Comparison of ENCODE assay signal across 19 cellular contexts in the genomic region with DNA sequence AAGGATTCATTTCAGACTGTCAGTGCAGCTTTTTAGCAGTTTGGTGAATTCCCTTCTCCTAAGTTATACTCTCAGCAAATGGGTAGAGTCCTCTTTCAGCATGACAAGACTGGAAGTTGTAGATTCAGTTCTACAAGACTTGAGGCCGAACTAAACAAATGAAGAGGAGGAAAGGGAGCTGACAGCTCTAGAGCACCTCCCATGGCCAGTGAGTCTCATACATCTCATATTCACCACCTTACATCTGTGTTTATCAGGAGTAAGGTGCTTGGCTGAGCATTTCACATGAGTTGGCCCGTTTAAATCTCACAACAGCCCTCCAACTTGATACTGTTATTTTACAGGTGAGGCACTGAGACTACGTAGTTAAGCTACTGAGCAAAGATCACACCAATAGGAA. TPM values are rescaled to one million over a fixed set of nuclear protein-coding genes. Genes with fewer than 3 reads are reported as not detected.
DNase-seq lines count a peak whose midpoint lies in the region; TF ChIP-seq lines count a peak whose summit lies in the region.
"Had no signal": no experiment of that assay in that cellular context is flagged by ENCODE, and none has a peak within 500 bp of the region (broad histone marks: within the 10 kb centered on the region; RNA-seq: fewer than 3 reads in every experiment).

No MANE protein-coding gene starts in this region.

- no peak overlapping the region for H3K14ac ChIP-seq in H9 (ENCODE audit: insufficient read depth, low read length)

- H3T11ph ChIP-seq in H9 (ENCODE audit: low read length) = no peak overlapping the region

- H3K27me3 ChIP-seq in H9 (ENCODE audit: insufficient read depth, low read length) = no peaks in the 10 kb centered on the region

- no peaks in the 10 kb centered on the region for H3K4me1 ChIP-seq in H9 (ENCODE audit: insufficient read depth, low read length)
- H3K4me1 ChIP-seq: HAP-1 had no signal

- no peak overlapping the region for H3K23ac ChIP-seq in H9 (ENCODE audit: insufficient read length, low read depth, low read length)

- no peak overlapping the region for H2BK120ac ChIP-seq in H9 (ENCODE audit: low read depth, low read length, poor library complexity, severe bottlenecking)

- H4K20me1 ChIP-seq in H9 (ENCODE audit: control insufficient read depth, insufficient read depth, insufficient read length) = no peaks in the 10 kb centered on the region

- in situ Hi-C loops in SK-MEL-5 (cut with HindIII; ENCODE audit: low pct_unique_long_range_greater_than_20kb, low sequenced_read_pairs) = no loop called here

- no peak overlapping the region for H3K9ac ChIP-seq in H9 (ENCODE audit: extremely low read depth, insufficient read length, low read length)

- no peak overlapping the region for H2BK5ac ChIP-seq in H9 (ENCODE audit: insufficient read length, low read length)

- H4K91ac ChIP-seq in H9 (ENCODE audit: insufficient read length, low read depth, low read length) = no peak overlapping the region

- intact Hi-C loops in CD14-positive monocyte (cut with micrococcal nuclease) = no loop called here

- H3K4me3 Mint-ChIP-seq in H9 (no peak overlapping the region), CD14-positive monocyte (no peak overlapping the region)
- H3K4me3 Mint-ChIP-seq: CD4-positive, alpha-beta T cell; IgD-negative memory B cell; T-helper 1 cell treated with Interleukin-12 subunit alpha and Interleukin-12 subunit beta and Interleukin-4 antibody, amounts not matched to agents 30 μg/mL and 1 μg/mL, for 36 hours had no signal

- H3K4ac ChIP-seq in H9 (ENCODE audit: low read depth, low read length) = no peak overlapping the region

- no peak overlapping the region for H2AFZ ChIP-seq in H9 (ENCODE audit: low read length)

- H3K79me2 ChIP-seq in H9 (ENCODE audit: insufficient read depth, low read length) = no peaks in the 10 kb centered on the region

- H3K36me3 Mint-ChIP-seq in H9 (ENCODE audit: insufficient read depth in 1 of 3, low read depth in 3 of 3) = no peaks in the 10 kb centered on the region
- no peaks in the 10 kb centered on the region for H3K36me3 Mint-ChIP-seq in CD14-positive monocyte
- H3K36me3 Mint-ChIP-seq: IgD-negative memory B cell had no signal

- H4K8ac ChIP-seq in H9 (replicated peaks; ENCODE audit: insufficient read length, low read depth, low read length) = no peak overlapping the region

- no peaks in the 10 kb centered on the region for H3K79me1 ChIP-seq in H9 (ENCODE audit: insufficient read depth, low read depth, low read length, poor library complexity, severe bottlenecking)

- H2BK15ac ChIP-seq in H9 (ENCODE audit: low read depth, low read length) = no peak overlapping the region

- no peak overlapping the region for H3K56ac ChIP-seq in H9 (ENCODE audit: insufficient read length, low read depth, low read length)

- no peak overlapping the region for H2BK20ac ChIP-seq in H9 (ENCODE audit: low read depth, low read length, poor library complexity, severe bottlenecking)

- H3K27ac ChIP-seq in H9 (ENCODE audit: insufficient read length, low read depth, low read length) = no peak overlapping the region

- H3K4me1 Mint-ChIP-seq in H9 (peaks cover 0 to 4% of the 10 kb centered on the region in 2 experiments; a peak in 1 of 4 replicates), CD14-positive monocyte (no peaks in the 10 kb centered on the region)
- H3K4me1 Mint-ChIP-seq: IgD-negative memory B cell had no signal

- H3K27me3 Mint-ChIP-seq in H9 (ENCODE audit: low read depth) (peaks cover 20% of the 10 kb centered on the region), CD14-positive monocyte (ENCODE audit: low read depth in 3 of 3) (peaks cover 0 to 6% (median 2%) of the 10 kb centered on the region in 3 donors)

- H2BK12ac ChIP-seq in H9 (ENCODE audit: insufficient read length, low read depth, low read length) = no peak overlapping the region

- no peaks in the 10 kb centered on the region for H3K9me3 ChIP-seq in H9 (ENCODE audit: control insufficient read depth, low read depth, low read length)
- H3K9me3 ChIP-seq: HAP-1 had no signal

- no peak overlapping the region for H3K4me2 ChIP-seq in H9 (ENCODE audit: insufficient read depth, insufficient read length, low read length)

- 0 out of 3 replicates have a peak, but pooled peaks have one; percentile 7 for TF ChIP-seq CTCF in GM12872 (IDR thresholded peaks at IDR 0.05; ENCODE audit: insufficient read depth, low read depth, low read length)
- TF ChIP-seq CTCF in H9 (conservative IDR thresholded peaks at IDR 0.05) = peak; percentile 44
- no peak for TF ChIP-seq CTCF in CD14-positive monocyte (IDR thresholded peaks at IDR 0.05)

- H3K27ac Mint-ChIP-seq in H9 (no peak overlapping the region), CD14-positive monocyte (no peak overlapping the region)
- H3K27ac Mint-ChIP-seq: CD4-positive, alpha-beta T cell; IgD-negative memory B cell; T-helper 1 cell treated with Interleukin-12 subunit alpha and Interleukin-12 subunit beta and Interleukin-4 antibody, amounts not matched to agents 30 μg/mL and 1 μg/mL, for 36 hours had no signal

- no peaks in the 10 kb centered on the region for H3K23me2 ChIP-seq in H9 (ENCODE audit: insufficient read length, low read depth, low read length, poor library complexity, severe bottlenecking)

- no CpG with 5 or more reads among the region's 3 CpGs for WGBS in H9 (ENCODE audit: extremely low coverage, insufficient read length, low lambda C conversion rate)

- no peak overlapping the region for H4K5ac ChIP-seq in H9 (ENCODE audit: insufficient read length, low read depth, low read length)

- H3K9me3 Mint-ChIP-seq in H9 = no peaks in the 10 kb centered on the region
- H3K9me3 Mint-ChIP-seq in CD14-positive monocyte = peaks cover 0 to 2% (median 0%) of the 10 kb centered on the region in 7 donors
- H3K9me3 Mint-ChIP-seq: CD4-positive, alpha-beta T cell; IgD-negative memory B cell; T-helper 1 cell treated with Interleukin-12 subunit alpha and Interleukin-12 subunit beta and Interleukin-4 antibody, amounts not matched to agents 30 μg/mL and 1 μg/mL, for 36 hours had no signal

- H3K18ac ChIP-seq in H9 (ENCODE audit: insufficient read length, low read depth, low read length) = no peak overlapping the region

- no peak overlapping the region for H2AK5ac ChIP-seq in H9 (ENCODE audit: insufficient read length, low read length)

- peak; percentile 31 for DNase-seq in H9
- DNase-seq in SK-MEL-5 (ENCODE audit: low read depth, low spot score) = peak; percentile 10
- DNase-seq in iPS-NIHi7 (ENCODE audit: extremely low spot score) = peak; percentile 36
- no peak for DNase-seq in CD14-positive monocyte (ENCODE audit: low spot score)
- no peak for DNase-seq in NCI-H187 treated with DMSO at 0.1 percent for 48 hours (lab: John Stamatoyannopoulos, UW)
- no peak for DNase-seq in NCI-H1694 treated with DMSO at 0.1 percent for 48 hours (lab: John Stamatoyannopoulos, UW)
- DNase-seq: CD4-positive, alpha-beta T cell; NCI-H1417; NCI-H2029; NCI-H2227 treated with DMSO at 0.1 percent for 48 hours; NCI-H524; SHP77 treated with DMSO at 0.1 percent for 48 hours had no signal

RNA-seq across cellular contexts. Expression of gene SEZ6L, which starts 30.4 kb away (rescaled TPM):
- total RNA-seq in H9 (2021) = 0.09 and 0.13 TPM in 2 replicates
- not detected in 2 replicates for total RNA-seq in SK-MEL-5 (2014; rRNA removed; shearing (Covaris generic))
- not detected in 2 replicates for polyA plus RNA-seq in SK-MEL-5 (2015; cell fraction: cytosol; rRNA removed)
- polyA plus RNA-seq in SK-MEL-5 (2015; cell fraction: nucleus; rRNA removed) = not detected in 2 replicates
- under 1 TPM; 0.43 to 0.71 TPM for polyA plus RNA-seq in CD14-positive monocyte
- total RNA-seq: HT1080, LHCN-M2, RPMI7951 had no signal
- polyA plus RNA-seq: IgD-negative memory B cell had no signal

Comparison
In these comparisons a context has a peak if more than half of its experiments do, and no peak if none do; other contexts are left out.
1. DNase-seq: peak in H9 (single experiment), SK-MEL-5 (single experiment) and iPS-NIHi7 (single experiment); none in CD14-positive monocyte (single experiment), NCI-H187 treated with DMSO at 0.1 percent for 48 hours (single experiment) and NCI-H1694 treated with DMSO at 0.1 percent for 48 hours (single experiment).